Comparison of ENCODE assay signal across 24 cellular contexts in the genomic region with DNA sequence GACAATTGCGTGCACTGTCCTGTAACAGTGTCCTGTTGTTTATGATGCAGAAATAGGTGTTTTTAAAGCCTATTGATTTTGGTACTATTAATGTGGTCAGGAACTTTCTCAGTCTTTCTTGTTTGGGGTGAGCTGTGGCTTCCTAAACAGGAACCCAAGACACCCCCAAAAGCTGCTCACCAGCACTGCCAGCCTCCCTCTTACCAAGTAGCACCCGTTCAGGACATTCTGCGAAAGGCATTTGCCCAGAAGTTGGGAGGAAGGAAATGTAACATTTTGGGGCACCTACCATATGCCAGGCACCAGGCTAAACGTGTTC. TPM values are rescaled to one million over a fixed set of nuclear protein-coding genes. Genes with fewer than 3 reads are reported as not detected.
"Had no signal": no experiment of that assay in that cellular context is flagged by ENCODE, and none has a peak within 500 bp of the region (broad histone marks: within the 10 kb centered on the region; RNA-seq: fewer than 3 reads in every experiment).

No MANE protein-coding gene starts in this region.

- H3K4me3 Mint-ChIP-seq: naive thymus-derived CD8-positive, alpha-beta T cell; stimulated activated memory B cell treated with anti-CD40 and anti-IgM and Interleukin-4, amounts not matched to agents 10 μg/mL and 1 μg/mL and 100 μg/mL, for 72 hours; stimulated activated naive CD8-positive, alpha-beta T cell treated with anti-CD3 and anti-CD28 coated beads, Interleukin-15, Interleukin-2, amounts not matched to agents 100 ng/mL and 50 ng/mL, for 24 hours had no signal

- H3K27me3 Mint-ChIP-seq: stimulated activated memory B cell treated with anti-CD40 and anti-IgM and Interleukin-4, amounts not matched to agents 10 μg/mL and 1 μg/mL and 100 μg/mL, for 72 hours had no signal

- H3K36me3 Mint-ChIP-seq: stimulated activated memory B cell treated with anti-CD40 and anti-IgM and Interleukin-4, amounts not matched to agents 10 μg/mL and 1 μg/mL and 100 μg/mL, for 72 hours had no signal

- H3K9me3 ChIP-seq: colonic mucosa, esophagus squamous epithelium, mucosa of descending colon, neutrophil, tibial artery, upper lobe of right lung, vagina had no signal

- H3K4me2 ChIP-seq: smooth muscle cell had no signal

- H3K27ac ChIP-seq: colonic mucosa, esophagus squamous epithelium, foreskin keratinocyte, neutrophil, tibial artery, upper lobe of right lung, vagina had no signal

- H3K4me1 ChIP-seq: colonic mucosa, foreskin keratinocyte, tibial artery, upper lobe of right lung had no signal

- H3K36me3 ChIP-seq: colonic mucosa, esophagus squamous epithelium, neutrophil, tibial artery, upper lobe of right lung, vagina had no signal

- H3K4me3 ChIP-seq: colonic mucosa, esophagus squamous epithelium, mucosa of descending colon, smooth muscle cell, tibial artery, upper lobe of right lung, vagina had no signal

- H3K27ac Mint-ChIP-seq: stimulated activated memory B cell treated with anti-CD40 and anti-IgM and Interleukin-4, amounts not matched to agents 10 μg/mL and 1 μg/mL and 100 μg/mL, for 72 hours; stimulated activated naive CD8-positive, alpha-beta T cell treated with anti-CD3 and anti-CD28 coated beads, Interleukin-15, Interleukin-2, amounts not matched to agents 100 ng/mL and 50 ng/mL, for 24 hours had no signal

- DNase-seq: colonic mucosa; dermis blood vessel endothelial cell; esophagus squamous epithelium; hippocampal formation; kidney glomerular epithelial cell; mammary epithelial cell; mucosa of descending colon; naive thymus-derived CD8-positive, alpha-beta T cell; right cardiac atrium; stimulated activated CD4-positive, alpha-beta T cell treated with anti-CD3 and anti-CD28 coated beads, Interleukin-4, amount 100 ng/mL, for 1 hour; tibial artery; upper lobe of right lung had no signal

- ATAC-seq: foreskin keratinocyte; left lobe of liver; mucosa of descending colon; naive thymus-derived CD8-positive, alpha-beta T cell; stimulated activated memory B cell treated with anti-CD40 and anti-IgM and Interleukin-4, amounts not matched to agents 10 μg/mL and 1 μg/mL and 100 μg/mL, for 72 hours; upper lobe of right lung had no signal

- H3K27me3 ChIP-seq: colonic mucosa, esophagus squamous epithelium, tibial artery, upper lobe of right lung, vagina had no signal

RNA-seq across cellular contexts. Expression of a gene that starts 21.6 kb away (rescaled TPM):
- total RNA-seq: colonic mucosa; dermis blood vessel endothelial cell; epithelial cell of proximal tubule; esophagus squamous epithelium; foreskin keratinocyte; left lobe of liver; lower leg skin; mammary epithelial cell; mesenteric fat pad; mucosa of descending colon; naive thymus-derived CD8-positive, alpha-beta T cell; osteocyte; right cardiac atrium; smooth muscle cell; upper lobe of right lung; vagina had no signal
- polyA plus RNA-seq: foreskin keratinocyte; mammary epithelial cell; naive thymus-derived CD8-positive, alpha-beta T cell; neural cell; right cardiac atrium; smooth muscle cell had no signal
